9 cellular contexts compared by ENCODE assay signal in the genomic region with DNA sequence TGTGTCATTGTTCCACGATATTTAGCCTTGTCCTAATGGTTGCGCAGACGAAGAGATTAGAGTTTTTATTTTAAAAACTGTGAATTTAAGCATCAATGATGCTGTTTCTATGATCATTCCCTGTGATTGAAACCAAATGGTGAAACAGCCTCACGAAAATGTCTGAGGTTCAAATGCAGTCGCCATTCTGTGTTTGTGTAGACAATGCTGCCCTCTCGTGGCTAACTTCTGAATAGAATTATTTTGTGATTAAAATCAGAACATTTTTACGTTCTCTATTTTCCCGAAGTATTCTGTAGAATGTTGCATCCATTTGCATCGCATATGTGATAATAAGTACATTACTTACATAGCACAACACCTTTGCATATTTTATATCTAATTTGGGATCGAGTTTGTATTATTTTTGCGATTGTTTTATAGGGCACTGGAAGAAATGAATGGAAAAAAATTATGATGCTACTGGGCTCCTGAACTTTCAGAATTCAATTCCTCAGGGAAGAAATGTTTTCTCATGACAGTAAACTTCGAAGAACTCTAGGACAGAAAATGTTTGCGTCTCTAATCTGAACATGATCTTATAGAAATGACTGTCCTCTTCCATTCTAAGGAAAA. TPM values are rescaled to one million over a fixed set of nuclear protein-coding genes. Genes with fewer than 3 reads are reported as not detected.
DNase-seq lines count a peak whose midpoint lies in the region; ATAC-seq, FAIRE-seq and TF ChIP-seq lines count a peak whose summit lies in the region.
"Had no signal": no experiment of that assay in that cellular context is flagged by ENCODE, and none has a peak within 500 bp of the region (broad histone marks: within the 10 kb centered on the region; RNA-seq: fewer than 3 reads in every experiment).

No MANE protein-coding gene starts in this region.

- peak; percentile 76 for TF ChIP-seq CTCF in colonic mucosa (IDR thresholded peaks at IDR 0.05)
- peak; percentile 84 for TF ChIP-seq CTCF in HepG2 (CRISPR knock-in tag; IDR thresholded peaks at IDR 0.05)

- TF ChIP-seq POLR2A in HepG2 (IDR thresholded peaks at IDR 0.05; ENCODE audit: insufficient read depth in 1 of 2, low read depth in 2 of 2, low read length in 2 of 2), result no peak

- H3K27ac ChIP-seq in SK-N-MC (no peak overlapping the region), colonic mucosa (no peak overlapping the region), HepG2 (ENCODE audit: extremely low read length, insufficient read depth, low read length) (no peak overlapping the region)
- H3K27ac ChIP-seq: BLaER1 treated with 17β-estradiol and CSF1 and Interleukin-3, amounts not matched to agents 10 nM and 100 nM had no signal

- H3K4me3 ChIP-seq in Jurkat, Clone E6-1 (ENCODE audit: low read length), result no peak overlapping the region
- H3K4me3 ChIP-seq in SK-N-MC (peak overlapping the region; percentile 56), colonic mucosa (no peak overlapping the region), HepG2 (replicated peaks in 1 of 3; ENCODE audit: insufficient read depth in 1 of 3, low read depth in 2 of 3, low read length in 3 of 3) (no peak overlapping the region)
- H3K4me3 ChIP-seq: BLaER1 treated with 17β-estradiol and CSF1 and Interleukin-3, amounts not matched to agents 10 nM and 100 nM had no signal

- H3K27me3 ChIP-seq in colonic mucosa (no peaks in the 10 kb centered on the region), HepG2 (ENCODE audit: control insufficient read depth in 1 of 2, insufficient read depth in 2 of 2, low read length in 2 of 2) (no peaks in the 10 kb centered on the region)
- H3K27me3 ChIP-seq: BLaER1 treated with 17β-estradiol and CSF1 and Interleukin-3, amounts not matched to agents 10 nM and 100 nM had no signal

- H3K36me3 ChIP-seq in SK-N-MC (ENCODE audit: insufficient read depth, low read length) (no peaks in the 10 kb centered on the region), colonic mucosa (no peaks in the 10 kb centered on the region), HepG2 (replicated peaks in 1 of 2; ENCODE audit: control insufficient read depth in 1 of 2, insufficient read depth in 2 of 2, low read length in 2 of 2) (no peaks in the 10 kb centered on the region)
- H3K36me3 ChIP-seq: BLaER1 treated with 17β-estradiol and CSF1 and Interleukin-3, amounts not matched to agents 10 nM and 100 nM had no signal

- H3K79me2 ChIP-seq in HepG2 (ENCODE audit: insufficient read depth, low read length), result no peaks in the 10 kb centered on the region

- DNase-seq in NCI-H1092 treated with DMSO at 0.1 percent for 48 hours (lab: John Stamatoyannopoulos, UW), result peak; percentile 41
- DNase-seq in NCI-H1092 (lab: John Stamatoyannopoulos, UW), result no peak
- peak; percentile 51 for DNase-seq in Jurkat, Clone E6-1 (ENCODE audit: low read depth, low spot score)
- peak; percentile 45 for DNase-seq in SK-N-MC (ENCODE audit: low read depth, low spot score)
- DNase-seq in colonic mucosa, result peak; percentile 39
- DNase-seq in HepG2 (ENCODE audit: low spot score), result peak; percentile 47
- peak; percentile 58 for DNase-seq in stimulated activated CD8-positive, alpha-beta memory T cell treated with anti-CD3 and anti-CD28 coated beads, Interleukin-4, amount 100 ng/mL, for 48 hours

- ATAC-seq in HepG2 (peak; percentile 28; the same call in 2 of the 3 replicates), HG03565 (IDR thresholded peaks at IDR 0.05; ENCODE audit: unreplicated experiment) (no peak)

- peak; percentile 74 for TF ChIP-seq RAD21 in HepG2 (CRISPR knock-in tag; IDR thresholded peaks at IDR 0.05)

- peak overlapping the region; percentile 19 for H3K9ac ChIP-seq in SK-N-MC (ENCODE audit: insufficient read length)
- H3K9ac ChIP-seq in colonic mucosa (ENCODE audit: low read depth in 2 of 2, low read length in 2 of 2), result no peak overlapping the region
- H3K9ac ChIP-seq in HepG2 (ENCODE audit: insufficient read depth, low read depth, low read length), result no peak overlapping the region

- whole genome bisulfite sequencing in HepG2 (ENCODE audit: low lambda C conversion rate), result 10% methylated on average over 13 of the region's 13 CpGs

- intact Hi-C loops in colonic mucosa (cut with DNase I) (loop anchor here (5.0 to 10.0 kb wide), 3 partner anchors 493 to 780 kb away; no protein-coding TSS in a partner anchor), HepG2 (cut with micrococcal nuclease; ENCODE audit: unreplicated experiment) (loop anchor here (1.0 to 10.0 kb wide), 6 partner anchors 130 to 1083 kb away; a partner anchor contains a TSS)

- H2AFZ ChIP-seq in HepG2 (ENCODE audit: low read length), result no peak overlapping the region

- no peak for TF ChIP-seq EP300 in HepG2 (IDR thresholded peaks at IDR 0.05; ENCODE audit: low read depth in 2 of 2, low read length in 2 of 2)
- TF ChIP-seq EP300 in HepG2 (CRISPR knock-in tag; IDR thresholded peaks at IDR 0.05; ENCODE audit: borderline replicate concordance), result no peak

- FAIRE-seq in HepG2 (lab: Jason Lieb, UNC), result peak; percentile 78

- no peaks in the 10 kb centered on the region for H4K20me1 ChIP-seq in HepG2 (ENCODE audit: insufficient read depth, low read length)
- H4K20me1 ChIP-seq: BLaER1 treated with 17β-estradiol and CSF1 and Interleukin-3, amounts not matched to agents 10 nM and 100 nM had no signal

- no peak overlapping the region for H3K4me2 ChIP-seq in HepG2 (ENCODE audit: low read depth, low read length)
- H3K4me2 ChIP-seq: BLaER1 treated with 17β-estradiol and CSF1 and Interleukin-3, amounts not matched to agents 10 nM and 100 nM had no signal

- H3K4me1 ChIP-seq in colonic mucosa, result no peaks in the 10 kb centered on the region
- peaks cover 23% of the 10 kb centered on the region for H3K4me1 ChIP-seq in HepG2 (ENCODE audit: insufficient read depth, low read length)

- no TSS peak for BruUV-seq in HepG2 (replicated peaks; lab: Mats Ljungman, UMichigan)

- CTCF ChIA-PET in HepG2 (lab: Yijun Ruan, JAX; ENCODE audit: low intra/inter-chr PET ratio, low total read pairs), result interaction anchor here (0.8 to 2.4 kb wide), 4 partner anchors 485 to 782 kb away, joined by 5 to 24 read pairs (median 15); no protein-coding TSS in a partner anchor

- H3K9me3 ChIP-seq in SK-N-MC (ENCODE audit: low read depth, low read length) (no peaks in the 10 kb centered on the region), colonic mucosa (no peaks in the 10 kb centered on the region), HepG2 (ENCODE audit: low read length) (no peaks in the 10 kb centered on the region)
- H3K9me3 ChIP-seq: BLaER1 treated with 17β-estradiol and CSF1 and Interleukin-3, amounts not matched to agents 10 nM and 100 nM had no signal

- in situ Hi-C loops in HepG2 (cut with HindIII; ENCODE audit: extremely low pct_ligation_motif_present, low pct_unique_long_range_greater_than_20kb), result loop anchor here (5.0 kb wide), 3 partner anchors 493 to 783 kb away; no protein-coding TSS in a partner anchor

- POLR2A ChIA-PET in HepG2 (lab: Yijun Ruan, JAX), result no interaction called here

TF ChIP-seq in HepG2, 621 proteins besides CTCF, POLR2A, EP300 and RAD21 (continues in another document):
- TF ChIP-seq ZNF772 (CRISPR knock-in tag; IDR thresholded peaks at IDR 0.05), result no peak
- no peak for TF ChIP-seq ZNF883 (CRISPR knock-in tag; IDR thresholded peaks at IDR 0.05; ENCODE audit: not compliant biosample characterization)
- no peak for TF ChIP-seq CREB1 (IDR thresholded peaks at IDR 0.05)
- TF ChIP-seq CREB1 (CRISPR knock-in tag; IDR thresholded peaks at IDR 0.05), result 0 out of 2 replicates have a peak, but pooled peaks have one; percentile 31
- TF ChIP-seq, protein P1, sequence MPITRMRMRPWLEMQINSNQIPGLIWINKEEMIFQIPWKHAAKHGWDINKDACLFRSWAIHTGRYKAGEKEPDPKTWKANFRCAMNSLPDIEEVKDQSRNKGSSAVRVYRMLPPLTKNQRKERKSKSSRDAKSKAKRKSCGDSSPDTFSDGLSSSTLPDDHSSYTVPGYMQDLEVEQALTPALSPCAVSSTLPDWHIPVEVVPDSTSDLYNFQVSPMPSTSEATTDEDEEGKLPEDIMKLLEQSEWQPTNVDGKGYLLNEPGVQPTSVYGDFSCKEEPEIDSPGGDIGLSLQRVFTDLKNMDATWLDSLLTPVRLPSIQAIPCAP (CRISPR knock-in tag; IDR thresholded peaks at IDR 0.05; ENCODE audit: low read depth), result no peak
- TF ChIP-seq GLI4 (CRISPR knock-in tag; IDR thresholded peaks at IDR 0.05; ENCODE audit: borderline replicate concordance), result no peak
- no peak for TF ChIP-seq ZNF296 (CRISPR knock-in tag; conservative IDR thresholded peaks at IDR 0.05)
- TF ChIP-seq KLF9 (CRISPR knock-in tag; IDR thresholded peaks at IDR 0.05; ENCODE audit: low read depth), result no peak
- peak; percentile 89 for TF ChIP-seq STAG1 (CRISPR knock-in tag; IDR thresholded peaks at IDR 0.05)
- no peak for TF ChIP-seq ZNF24 (IDR thresholded peaks at IDR 0.05)
- TF ChIP-seq SMC3 (IDR thresholded peaks at IDR 0.05; ENCODE audit: low read length), result peak; percentile 93
- TF ChIP-seq MATR3 (CRISPR knock-in tag; IDR thresholded peaks at IDR 0.05), result no peak
- no peak for TF ChIP-seq IRX3 (CRISPR knock-in tag; IDR thresholded peaks at IDR 0.05; ENCODE audit: borderline replicate concordance, low read depth)

RNA-seq across cellular contexts. Expression of a gene that starts 54.8 kb away (rescaled TPM):
- 43.4 TPM for polyA plus RNA-seq in Jurkat, Clone E6-1 (2012; ENCODE audit: insufficient read depth, insufficient read length)
- 10 to 100 TPM; 46.0 to 55.4 TPM for total RNA-seq in colonic mucosa
- total RNA-seq in HepG2 (2016; rRNA removed; fragmentation: Illumina TruSeq; extraction: Trizol), result 51.9 and 79.5 TPM in 2 replicates
- total RNA-seq in HepG2 (2016; cell fraction: cytosol; rRNA removed; fragmentation: Illumina TruSeq; extraction: Trizol; ENCODE audit: low read depth), result 30.8 and 35.3 TPM in 2 replicates
- total RNA-seq in HepG2 (2016; cell fraction: insoluble cytoplasmic fraction; rRNA removed; fragmentation: Illumina TruSeq; extraction: Trizol), result 53.4 and 76.4 TPM in 2 replicates
- total RNA-seq in HepG2 (2016; cell fraction: membrane; rRNA removed; fragmentation: Illumina TruSeq; extraction: Trizol), result 35.2 and 40.3 TPM in 2 replicates
- total RNA-seq in HepG2 (2016; cell fraction: nucleus; rRNA removed; fragmentation: Illumina TruSeq; extraction: Trizol), result 48.0 and 50.4 TPM in 2 replicates
- 49.3 and 51.8 TPM in 2 replicates for polyA plus RNA-seq in HepG2 (2011; rRNA removed)
- 29.0 and 29.6 TPM in 2 replicates for polyA plus RNA-seq in HepG2 (2011; cell fraction: cytosol; rRNA removed)
- polyA plus RNA-seq in HepG2 (2011; cell fraction: nucleus; rRNA removed), result 38.1 and 40.9 TPM in 2 replicates
- 24.6 and 28.3 TPM in 2 replicates for polyA plus RNA-seq in HepG2 (2012)
- 7.6 and 8.2 TPM in 2 replicates for polyA plus RNA-seq in HepG2 (2016; cell fraction: cytosol; fragmentation: Illumina TruSeq; extraction: Trizol; ENCODE audit: low read depth)
- 40.9 and 45.2 TPM in 2 replicates for polyA plus RNA-seq in HepG2 (2016; cell fraction: insoluble cytoplasmic fraction; fragmentation: Illumina TruSeq; extraction: Trizol; ENCODE audit: low read depth)
- 14.6 and 15.8 TPM in 2 replicates for polyA plus RNA-seq in HepG2 (2016; cell fraction: membrane; fragmentation: Illumina TruSeq; extraction: Trizol; ENCODE audit: low read depth)
- 24.2 and 42.3 TPM in 2 replicates for polyA plus RNA-seq in HepG2 (2016; cell fraction: nucleus; fragmentation: Illumina TruSeq; extraction: Trizol; ENCODE audit: insufficient read depth, low read depth)
- 92.6 and 106 TPM in 2 replicates for polyA minus RNA-seq in HepG2 (2011; rRNA and poly(A)+ RNA removed; ENCODE audit: low replicate concordance)
- 36.9 and 38.6 TPM in 2 replicates for polyA minus RNA-seq in HepG2 (2011; cell fraction: cytosol; rRNA and poly(A)+ RNA removed)
- 76.7 and 91.5 TPM in 2 replicates for polyA minus RNA-seq in HepG2 (2011; cell fraction: nucleus; rRNA and poly(A)+ RNA removed)
